In the genomic region with DNA sequence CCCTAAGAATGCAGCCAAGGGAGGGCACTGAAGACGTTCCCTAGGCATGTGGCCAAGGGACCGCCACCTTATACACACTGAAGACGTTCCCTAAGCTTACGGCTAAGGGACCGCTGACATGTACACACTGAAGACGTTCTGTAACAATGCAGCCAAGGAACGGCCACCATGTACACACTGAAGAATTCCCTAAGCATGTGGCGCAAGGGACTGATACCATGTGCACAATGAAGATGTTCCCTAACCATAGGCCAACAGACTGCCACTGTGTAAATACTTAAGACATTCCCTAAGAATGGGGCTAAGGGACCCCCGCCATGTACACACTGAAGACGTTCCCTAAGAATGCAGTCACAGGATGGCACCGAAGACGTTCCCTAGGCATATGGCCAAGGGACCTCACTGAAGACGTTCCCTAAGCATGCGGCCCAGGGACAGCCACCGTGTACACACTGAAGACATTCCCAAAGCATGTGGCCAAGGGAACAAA, we compare ENCODE assay signal across 31 cellular contexts. TPM values are rescaled to one million over a fixed set of nuclear protein-coding genes. Genes with fewer than 3 reads are reported as not detected.
DNase-seq lines count a peak whose midpoint lies in the region; ATAC-seq and TF ChIP-seq lines count a peak whose summit lies in the region.
"Had no signal": no experiment of that assay in that cellular context is flagged by ENCODE, and none has a peak within 500 bp of the region (broad histone marks: within the 10 kb centered on the region; RNA-seq: fewer than 3 reads in every experiment).

No MANE protein-coding gene starts in this region.

- H3K27me3 Mint-ChIP-seq in activated T-cell treated with anti-CD3 and anti-CD28 coated beads, Interleukin-2, amount 50 U/mL, for 4 hours (ENCODE audit: low read depth), result no peaks in the 10 kb centered on the region
- no peaks in the 10 kb centered on the region for H3K27me3 Mint-ChIP-seq in naive thymus-derived CD4-positive, alpha-beta T cell
- H3K27me3 Mint-ChIP-seq: activated CD4-positive, alpha-beta T cell treated with anti-CD3 and anti-CD28 coated beads, Interleukin-2, amount 10 ng/mL, durations not matched to agents 24 days and 14 days; activated naive CD8-positive, alpha-beta T cell treated with anti-CD3 and anti-CD28 coated beads, Interleukin-2, amount 10 ng/mL, durations not matched to agents 7 days and 5 days; CD4-positive, alpha-beta T cell had no signal

- WGBS in mesendoderm (ENCODE audit: extremely low coverage, insufficient coverage, low lambda C conversion rate), result no CpG with 5 or more reads among the region's 15 CpGs
- WGBS in smooth muscle cell (ENCODE audit: low lambda C conversion rate), result 93% methylated on average over 15 of the region's 15 CpGs

- no peak overlapping the region for H2BK5ac ChIP-seq in mesendoderm (ENCODE audit: low read length)

- no peaks in the 10 kb centered on the region for H3K27me3 ChIP-seq in AG04450 (ENCODE audit: control insufficient read depth, insufficient read depth, low read length)
- H3K27me3 ChIP-seq in SJCRH30, result no peaks in the 10 kb centered on the region
- H3K27me3 ChIP-seq in mesendoderm (ENCODE audit: insufficient read depth, low read length, poor library complexity), result no peaks in the 10 kb centered on the region
- no peaks in the 10 kb centered on the region for H3K27me3 ChIP-seq in naive thymus-derived CD4-positive, alpha-beta T cell (ENCODE audit: control insufficient read depth in 2 of 2, insufficient read depth in 2 of 2, low read length in 2 of 2)
- no peaks in the 10 kb centered on the region for H3K27me3 ChIP-seq in smooth muscle cell (ENCODE audit: low read depth)
- H3K27me3 ChIP-seq: ovary, transverse colon had no signal

- H3K27ac ChIP-seq in AG04450 (ENCODE audit: low read depth, low read length) (no peak overlapping the region), SJCRH30 (peak overlapping the region; percentile 35), mesendoderm (ENCODE audit: low read depth, low read length) (no peak overlapping the region), smooth muscle cell (ENCODE audit: low read depth) (no peak overlapping the region)
- no peak overlapping the region for H3K27ac ChIP-seq in naive thymus-derived CD4-positive, alpha-beta T cell (ENCODE audit: low read depth, low read length)
- H3K27ac ChIP-seq: coronary artery, epithelial cell of prostate, ovary, transverse colon, WERI-Rb-1 had no signal

- H3K56ac ChIP-seq in mesendoderm (ENCODE audit: low read length), result no peak overlapping the region

- no peak overlapping the region for H3K4me2 ChIP-seq in mesendoderm (ENCODE audit: low read length)
- no peak overlapping the region for H3K4me2 ChIP-seq in smooth muscle cell

- no peak overlapping the region for H3K9ac ChIP-seq in mesendoderm (ENCODE audit: low read length)
- H3K9ac ChIP-seq in smooth muscle cell (ENCODE audit: low read depth), result no peak overlapping the region

- no peaks in the 10 kb centered on the region for H3K9me3 Mint-ChIP-seq in activated T-cell treated with anti-CD3 and anti-CD28 coated beads, Interleukin-2, amount 50 U/mL, for 4 hours
- peaks cover 0 to 4% (median 0%) of the 10 kb centered on the region in 11 donors for H3K9me3 Mint-ChIP-seq in naive thymus-derived CD4-positive, alpha-beta T cell
- H3K9me3 Mint-ChIP-seq: CD4-positive, alpha-beta T cell; HFFc6; immature natural killer cell; stimulated activated effector memory CD8-positive, alpha-beta T cell treated with anti-CD3 and anti-CD28 coated beads, Interleukin-12 subunit alpha, Interleukin-12 subunit beta, amount 100 ng/mL, for 72 hours had no signal

- no peak overlapping the region for H3K27ac Mint-ChIP-seq in naive thymus-derived CD4-positive, alpha-beta T cell
- H3K27ac Mint-ChIP-seq: activated CD4-positive, alpha-beta T cell treated with anti-CD3 and anti-CD28 coated beads, Interleukin-2, amount 10 ng/mL, durations not matched to agents 24 days and 14 days; activated naive CD8-positive, alpha-beta T cell treated with anti-CD3 and anti-CD28 coated beads, Interleukin-2, amount 10 ng/mL, durations not matched to agents 7 days and 5 days; CD4-positive, alpha-beta T cell; HFFc6; immature natural killer cell; nephron progenitor cell; stimulated activated effector memory CD8-positive, alpha-beta T cell treated with anti-CD3 and anti-CD28 coated beads, Interleukin-12 subunit alpha, Interleukin-12 subunit beta, amount 100 ng/mL, for 72 hours had no signal

- H2BK15ac ChIP-seq in mesendoderm (replicated peaks; ENCODE audit: low read depth), result no peak overlapping the region

- H2AK5ac ChIP-seq in mesendoderm (ENCODE audit: low read length), result no peak overlapping the region

- H2AFZ ChIP-seq in smooth muscle cell (ENCODE audit: low read depth), result no peak overlapping the region

- CTCF ChIA-PET in AG04450 (lab: Charles Lee) (no interaction called here), HEK293T (lab: Yijun Ruan, JAX) (no interaction called here)
- CTCF ChIA-PET in naive thymus-derived CD4-positive, alpha-beta T cell (lab: Charles Lee), result no interaction called here

- H3K4me3 Mint-ChIP-seq in activated T-cell treated with anti-CD3 and anti-CD28 coated beads, Interleukin-2, amount 50 U/mL, for 4 hours, result no peak overlapping the region
- H3K4me3 Mint-ChIP-seq in naive thymus-derived CD4-positive, alpha-beta T cell, result no peak overlapping the region
- H3K4me3 Mint-ChIP-seq: activated CD4-positive, alpha-beta T cell treated with anti-CD3 and anti-CD28 coated beads, Interleukin-2, amount 10 ng/mL, durations not matched to agents 24 days and 14 days; activated naive CD8-positive, alpha-beta T cell treated with anti-CD3 and anti-CD28 coated beads, Interleukin-2, amount 10 ng/mL, durations not matched to agents 7 days and 5 days; CD4-positive, alpha-beta T cell; HFFc6; immature natural killer cell; nephron progenitor cell; stimulated activated effector memory CD8-positive, alpha-beta T cell treated with anti-CD3 and anti-CD28 coated beads, Interleukin-12 subunit alpha, Interleukin-12 subunit beta, amount 100 ng/mL, for 72 hours had no signal

- H4K8ac ChIP-seq in mesendoderm (ENCODE audit: low read depth, low read length), result no peak overlapping the region

- H4K5ac ChIP-seq in mesendoderm (ENCODE audit: low read length), result no peak overlapping the region

- H2BK120ac ChIP-seq in mesendoderm (ENCODE audit: low read depth, low read length), result no peak overlapping the region

- H3K9me3 ChIP-seq in AG04450 (ENCODE audit: control insufficient read depth, insufficient read depth, low read length) (no peaks in the 10 kb centered on the region), SJCRH30 (replicated peaks) (no peaks in the 10 kb centered on the region), smooth muscle cell (replicated peaks; ENCODE audit: low read depth) (no peaks in the 10 kb centered on the region)
- no peaks in the 10 kb centered on the region for H3K9me3 ChIP-seq in naive thymus-derived CD4-positive, alpha-beta T cell (ENCODE audit: control insufficient read depth in 2 of 3, low read length in 3 of 3)
- H3K9me3 ChIP-seq: ovary, transverse colon had no signal

- no peak overlapping the region for H3K23ac ChIP-seq in mesendoderm (ENCODE audit: low read length)

- peaks cover 78% of the 10 kb centered on the region for H4K20me1 ChIP-seq in smooth muscle cell (ENCODE audit: low read depth)

- DNase-seq in AG04450 (ENCODE audit: low read depth, low spot score) (peak; percentile 63), HEK293T (ENCODE audit: extremely low spot score) (peak; percentile 48), SJCRH30 (peak; percentile 87 to 88), mesendoderm (peak; percentile 69), smooth muscle cell (lab: John Stamatoyannopoulos, UW; ENCODE audit: unreplicated experiment) (no peak)
- no peak for DNase-seq in activated T-cell treated with anti-CD3 and anti-CD28 coated beads, Interleukin-2, amount 50 U/mL, for 4 hours
- no peak for DNase-seq in naive thymus-derived CD4-positive, alpha-beta T cell
- DNase-seq: activated CD4-positive, alpha-beta T cell treated with anti-CD3 and anti-CD28 coated beads, Interleukin-2, amount 10 ng/mL, durations not matched to agents 24 days and 14 days; activated gamma-delta T cell treated with Interleukin-2 at 50 U/mL for 16 hours; activated naive CD8-positive, alpha-beta T cell treated with anti-CD3 and anti-CD28 coated beads, Interleukin-2, amount 10 ng/mL, durations not matched to agents 7 days and 5 days; activated T-cell treated with anti-CD3 and anti-CD28 coated beads, Interleukin-2, amount 50 U/mL, for 1 hour; CD4-positive, alpha-beta T cell; effector CD8-positive, alpha-beta T cell; HFFc6; hypothalamus; immature natural killer cell; left colon; NCI-H1048; NCI-H1694; NCI-H446 treated with DMSO at 0.1 percent for 48 hours; NCI-H774; nephron progenitor cell; ovary; T1000; transverse colon had no signal

- POLR2A ChIA-PET in AG04450 (lab: Yijun Ruan, JAX) (no interaction called here), HEK293T (lab: Yijun Ruan, JAX) (no interaction called here)
- POLR2A ChIA-PET in naive thymus-derived CD4-positive, alpha-beta T cell (lab: Charles Lee), result no interaction called here

- no peaks in the 10 kb centered on the region for H3K36me3 ChIP-seq in SJCRH30
- no peaks in the 10 kb centered on the region for H3K36me3 ChIP-seq in mesendoderm (ENCODE audit: control insufficient read depth, insufficient read depth, low read length)
- no peaks in the 10 kb centered on the region for H3K36me3 ChIP-seq in naive thymus-derived CD4-positive, alpha-beta T cell (ENCODE audit: control insufficient read depth in 2 of 3, insufficient read depth in 3 of 3, low read length in 3 of 3)
- H3K36me3 ChIP-seq in smooth muscle cell (ENCODE audit: low read depth), result no peaks in the 10 kb centered on the region
- H3K36me3 ChIP-seq: ovary, transverse colon, WERI-Rb-1 had no signal

- H3K18ac ChIP-seq in mesendoderm (ENCODE audit: low read length), result no peak overlapping the region

- H3K4me3 ChIP-seq in AG04450 (ENCODE audit: low read depth, low read length) (peak overlapping the region; percentile 25), SJCRH30 (peak overlapping the region; percentile 49), mesendoderm (ENCODE audit: low read length) (no peak overlapping the region), smooth muscle cell (no peak overlapping the region)
- H3K4me3 ChIP-seq in naive thymus-derived CD4-positive, alpha-beta T cell (ENCODE audit: low read length), result no peak overlapping the region
- H3K4me3 ChIP-seq: coronary artery, ovary, transverse colon had no signal

- TF ChIP-seq CTCF in AG04450 (IDR thresholded peaks at IDR 0.05; ENCODE audit: low read depth, low read length) (no peak), smooth muscle cell (IDR thresholded peaks at IDR 0.05; ENCODE audit: borderline replicate concordance, insufficient read depth, poor library complexity, severe bottlenecking) (no peak)

- intact Hi-C loops in naive thymus-derived CD4-positive, alpha-beta T cell (cut with micrococcal nuclease), result no loop called here

- peaks cover 21% of the 10 kb centered on the region for H3K79me1 ChIP-seq in mesendoderm (ENCODE audit: low read length)

- H3K36me3 Mint-ChIP-seq in activated T-cell treated with anti-CD3 and anti-CD28 coated beads, Interleukin-2, amount 50 U/mL, for 4 hours (ENCODE audit: insufficient read depth), result peaks cover 10% of the 10 kb centered on the region
- H3K36me3 Mint-ChIP-seq in naive thymus-derived CD4-positive, alpha-beta T cell, result peaks cover 0 to 26% (median 11%) of the 10 kb centered on the region in 5 donors
- H3K36me3 Mint-ChIP-seq: activated naive CD8-positive, alpha-beta T cell treated with anti-CD3 and anti-CD28 coated beads, Interleukin-2, amount 10 ng/mL, durations not matched to agents 7 days and 5 days had no signal

- H3K4me1 ChIP-seq in SJCRH30 (peaks cover 2% of the 10 kb centered on the region; the same call in 1 of the 2 replicates), mesendoderm (ENCODE audit: control insufficient read depth, low read depth, low read length) (peaks cover 2% of the 10 kb centered on the region), smooth muscle cell (ENCODE audit: low read depth) (peaks cover 11% of the 10 kb centered on the region)
- H3K4me1 ChIP-seq in naive thymus-derived CD4-positive, alpha-beta T cell (ENCODE audit: control insufficient read depth in 2 of 2, insufficient read depth in 2 of 2, low read length in 2 of 2), result no peaks in the 10 kb centered on the region

- H3K79me2 ChIP-seq in mesendoderm (ENCODE audit: control insufficient read depth, insufficient read depth, low read length), result peaks cover 16% of the 10 kb centered on the region
- H3K79me2 ChIP-seq in smooth muscle cell (ENCODE audit: low read depth), result peaks cover 30% of the 10 kb centered on the region

- peaks cover 2% of the 10 kb centered on the region for H3K4me1 Mint-ChIP-seq in activated T-cell treated with anti-CD3 and anti-CD28 coated beads, Interleukin-2, amount 50 U/mL, for 4 hours (ENCODE audit: low read depth)
- H3K4me1 Mint-ChIP-seq in naive thymus-derived CD4-positive, alpha-beta T cell, result peaks cover 0 to 37% (median 11%) of the 10 kb centered on the region in 7 donors
- H3K4me1 Mint-ChIP-seq: activated CD4-positive, alpha-beta T cell treated with anti-CD3 and anti-CD28 coated beads, Interleukin-2, amount 10 ng/mL, durations not matched to agents 24 days and 14 days had no signal

- no peak overlapping the region for H3K4ac ChIP-seq in mesendoderm (ENCODE audit: low read depth, low read length)

- no peaks in the 10 kb centered on the region for H3F3A ChIP-seq in smooth muscle cell (ENCODE audit: low read depth)

- no peak for ATAC-seq in activated T-cell treated with anti-CD3 and anti-CD28 coated beads, Interleukin-2, amount 50 U/mL, for 4 hours
- no peak for ATAC-seq in GM18909 (IDR thresholded peaks at IDR 0.05; ENCODE audit: poor library complexity, unreplicated experiment)
- no peak for ATAC-seq in naive thymus-derived CD4-positive, alpha-beta T cell
- ATAC-seq: HepG2; left colon; stimulated activated effector memory CD8-positive, alpha-beta T cell treated with anti-CD3 and anti-CD28 coated beads, Interleukin-12 subunit alpha, Interleukin-12 subunit beta, amount 100 ng/mL, for 72 hours had no signal

RNA-seq across cellular contexts. Expression of gene DHRSX, which starts 36.1 kb away (rescaled TPM):
- polyA plus RNA-seq in AG04450 (2011; rRNA removed), result 43.2 and 47.9 TPM in 2 replicates
- polyA minus RNA-seq in AG04450 (2011; rRNA and poly(A)+ RNA removed), result 29.2 and 46.6 TPM in 2 replicates
- 12.0 and 13.0 TPM in 2 replicates for total RNA-seq in SJCRH30 (2014; rRNA removed; shearing (Covaris generic))
- 15.7 TPM for polyA plus RNA-seq in mesendoderm (2013, experiment 1 of 2)
- polyA plus RNA-seq in mesendoderm (2013, experiment 2 of 2), result 15.1 TPM
- total RNA-seq in activated T-cell treated with anti-CD3 and anti-CD28 coated beads, Interleukin-2, amount 50 U/mL, for 4 hours, result 10 to 100 TPM; 19.3 to 23.2 (median 22.0) TPM
- total RNA-seq in naive thymus-derived CD4-positive, alpha-beta T cell, result 10 to 100 TPM; 15.6 to 26.2 (median 20.4) TPM
- polyA plus RNA-seq in naive thymus-derived CD4-positive, alpha-beta T cell, result 10 to 100 TPM; 15.0 to 16.2 TPM
- total RNA-seq in smooth muscle cell, result 31.1 and 32.5 TPM in 2 replicates
- 49.9 and 53.9 TPM in 2 replicates for polyA plus RNA-seq in smooth muscle cell

RNA-seq across cellular contexts. Expression of gene ZBED1, which starts 36.1 kb away (rescaled TPM):
- 23.0 and 25.6 TPM in 2 replicates for polyA plus RNA-seq in AG04450 (2011; rRNA removed)
- polyA minus RNA-seq in AG04450 (2011; rRNA and poly(A)+ RNA removed), result 19.9 and 23.5 TPM in 2 replicates
- total RNA-seq in SJCRH30 (2014; rRNA removed; shearing (Covaris generic)), result 26.4 and 27.0 TPM in 2 replicates
- polyA plus RNA-seq in mesendoderm (2013, experiment 1 of 2), result 19.3 TPM
- 17.8 TPM for polyA plus RNA-seq in mesendoderm (2013, experiment 2 of 2)
- total RNA-seq in activated T-cell treated with anti-CD3 and anti-CD28 coated beads, Interleukin-2, amount 50 U/mL, for 4 hours, result 10 to 100 TPM; 28.0 to 38.3 (median 36.3) TPM
- 10 to 100 TPM; 23.7 to 37.0 (median 27.4) TPM for total RNA-seq in naive thymus-derived CD4-positive, alpha-beta T cell
- 10 to 100 TPM; 33.3 to 44.3 TPM for polyA plus RNA-seq in naive thymus-derived CD4-positive, alpha-beta T cell
- total RNA-seq in smooth muscle cell, result 15.7 and 23.6 TPM in 2 replicates
- 17.2 and 19.0 TPM in 2 replicates for polyA plus RNA-seq in smooth muscle cell

Comparison
In these comparisons a context has a peak if more than half of its experiments do, and no peak if none do; other contexts are left out.
1. DNase-seq: peak in AG04450 (single experiment), HEK293T (single experiment), SJCRH30 (2 of 2) and mesendoderm (single experiment); none in activated T-cell treated with anti-CD3 and anti-CD28 coated beads, Interleukin-2, amount 50 U/mL, for 4 hours (single experiment), naive thymus-derived CD4-positive, alpha-beta T cell (0 of 9) and smooth muscle cell (single experiment).
2. H3K4me3 ChIP-seq: peak in AG04450 (single experiment) and SJCRH30 (single experiment); none in mesendoderm (single experiment), naive thymus-derived CD4-positive, alpha-beta T cell (single experiment) and smooth muscle cell (single experiment).